In genomic region chr1:180156201-180156600, GRCh38 we compare ENCODE assay signal across 8 cellular contexts. TPM values are rescaled to one million over a fixed set of nuclear protein-coding genes. Genes with fewer than 3 reads are reported as not detected.
DNase-seq lines count a peak whose midpoint lies in the region; ATAC-seq, FAIRE-seq and TF ChIP-seq lines count a peak whose summit lies in the region.

No MANE protein-coding gene starts in this region.

- H3K79me2 ChIP-seq in HepG2 (ENCODE audit: insufficient read depth, low read length), result no peaks in the 10 kb centered on the region

- peak overlapping the region; percentile 59; the same call in 1 of the 2 replicates for H3K9ac ChIP-seq in HepG2 (ENCODE audit: insufficient read depth, low read depth, low read length)

- no TSS peak for BruUV-seq in HepG2 (replicated peaks; lab: Mats Ljungman, UMichigan)

- peaks cover 52% of the 10 kb centered on the region for H3K4me1 ChIP-seq in left ventricle myocardium inferior
- peaks cover 63% of the 10 kb centered on the region for H3K4me1 ChIP-seq in HepG2 (ENCODE audit: insufficient read depth, low read length)
- peaks cover 14% of the 10 kb centered on the region for H3K4me1 ChIP-seq in effector memory CD4-positive, alpha-beta T cell (ENCODE audit: control insufficient read depth, insufficient read depth, low read length, poor library complexity, severe bottlenecking)

- no peaks in the 10 kb centered on the region for H3K27me3 ChIP-seq in left ventricle myocardium inferior (ENCODE audit: low read depth)
- H3K27me3 ChIP-seq in HepG2 (ENCODE audit: control insufficient read depth in 1 of 2, insufficient read depth in 2 of 2, low read length in 2 of 2), result peaks cover 0 to 50% of the 10 kb centered on the region in 2 experiments; a peak in 4 of 5 replicates
- no peaks in the 10 kb centered on the region for H3K27me3 ChIP-seq in effector memory CD4-positive, alpha-beta T cell (replicated peaks; ENCODE audit: control insufficient read depth, insufficient read depth, low read length, poor library complexity, severe bottlenecking)

- TF ChIP-seq CTCF in left ventricle myocardium inferior (IDR thresholded peaks at IDR 0.05; ENCODE audit: borderline replicate concordance), result no peak
- no peak for TF ChIP-seq CTCF in HepG2 (CRISPR knock-in tag; IDR thresholded peaks at IDR 0.05)

- FAIRE-seq in HepG2 (lab: Jason Lieb, UNC), result no peak

- POLR2A ChIA-PET in HepG2 (lab: Yijun Ruan, JAX), result interaction anchor here (1.2 to 2.4 kb wide), 3 partner anchors 11 to 274 kb away, joined by 3 to 7 read pairs (median 4); partner anchors contain the start of gene TOR1AIP1

- no peaks in the 10 kb centered on the region; the same call in 1 of the 2 replicates for H4K20me1 ChIP-seq in HepG2 (ENCODE audit: insufficient read depth, low read length)

- peak overlapping the region; percentile 96 for H3K4me2 ChIP-seq in HepG2 (ENCODE audit: low read depth, low read length)

- CTCF ChIA-PET in HepG2 (lab: Yijun Ruan, JAX; ENCODE audit: low intra/inter-chr PET ratio, low total read pairs), result no interaction called here

- H3K4me3 Mint-ChIP-seq in activated naive CD8-positive, alpha-beta T cell, result peak overlapping the region; percentile 93

- no peak overlapping the region for H3K27ac Mint-ChIP-seq in activated naive CD8-positive, alpha-beta T cell

- H3K36me3 ChIP-seq in left ventricle myocardium inferior, result no peaks in the 10 kb centered on the region
- no peaks in the 10 kb centered on the region for H3K36me3 ChIP-seq in HepG2 (replicated peaks in 1 of 2; ENCODE audit: control insufficient read depth in 1 of 2, insufficient read depth in 2 of 2, low read length in 2 of 2)
- H3K36me3 ChIP-seq in effector memory CD4-positive, alpha-beta T cell (ENCODE audit: control insufficient read depth, insufficient read depth, low read length), result no peaks in the 10 kb centered on the region

- H3K4me3 ChIP-seq in left ventricle myocardium inferior (peak overlapping the region; percentile 100), HepG2 (replicated peaks in 1 of 3; ENCODE audit: insufficient read depth in 1 of 3, low read depth in 2 of 3, low read length in 3 of 3) (no peak overlapping the region; a peak in 2 of 6 replicates)
- no peak overlapping the region for H3K4me3 ChIP-seq in effector memory CD4-positive, alpha-beta T cell (ENCODE audit: insufficient read depth, low read depth, low read length, poor library complexity, severe bottlenecking)

- 89% methylated on average over 4 of the region's 4 CpGs for WGBS in HepG2 (ENCODE audit: low lambda C conversion rate)

- no peak for ATAC-seq in HepG2
- ATAC-seq in GM18517 (IDR thresholded peaks at IDR 0.05; ENCODE audit: unreplicated experiment), result no peak
- ATAC-seq in HG03354 (IDR thresholded peaks at IDR 0.05; ENCODE audit: poor library complexity, severe bottlenecking, unreplicated experiment), result no peak

- intact Hi-C loops in left ventricle myocardium inferior (cut with micrococcal nuclease) (no loop called here), cardiac septum (cut with DNase I) (loop anchor here (10.0 kb wide), 2 partner anchors 271 to 451 kb away; partner anchors contain the start of gene TOR1AIP1), HepG2 (cut with micrococcal nuclease; ENCODE audit: unreplicated experiment) (loop anchor here (10.0 kb wide), 1 partner anchor 201 kb away; the partner anchor contains the start of gene CEP350)

- no peak overlapping the region for H3K27ac ChIP-seq in left ventricle myocardium inferior (replicated peaks)
- H3K27ac ChIP-seq in HepG2 (ENCODE audit: extremely low read length, insufficient read depth, low read length), result no peak overlapping the region
- no peak overlapping the region for H3K27ac ChIP-seq in effector memory CD4-positive, alpha-beta T cell (ENCODE audit: insufficient read depth, low read length, poor library complexity, severe bottlenecking)

- no peaks in the 10 kb centered on the region for H3K36me3 Mint-ChIP-seq in activated naive CD8-positive, alpha-beta T cell

- no peaks in the 10 kb centered on the region for H3K9me3 Mint-ChIP-seq in activated naive CD8-positive, alpha-beta T cell (ENCODE audit: low read depth)

- no peak for TF ChIP-seq RAD21 in HepG2 (CRISPR knock-in tag; IDR thresholded peaks at IDR 0.05)

- H3K4me1 Mint-ChIP-seq in activated naive CD8-positive, alpha-beta T cell (ENCODE audit: low read depth), result peaks cover 37% of the 10 kb centered on the region

- TF ChIP-seq POLR2A in HepG2 (IDR thresholded peaks at IDR 0.05; ENCODE audit: insufficient read depth in 1 of 2, low read depth in 2 of 2, low read length in 2 of 2), result no peak

- H3K9me3 ChIP-seq in left ventricle myocardium inferior (replicated peaks) (no peaks in the 10 kb centered on the region), HepG2 (ENCODE audit: low read length) (no peaks in the 10 kb centered on the region)
- no peaks in the 10 kb centered on the region for H3K9me3 ChIP-seq in effector memory CD4-positive, alpha-beta T cell (ENCODE audit: control insufficient read depth, low read length)

- H3K27me3 Mint-ChIP-seq in activated naive CD8-positive, alpha-beta T cell, result no peaks in the 10 kb centered on the region

- TF ChIP-seq EP300 in HepG2 (IDR thresholded peaks at IDR 0.05; ENCODE audit: low read depth in 2 of 2, low read length in 2 of 2) (no peak), HepG2 (CRISPR knock-in tag; IDR thresholded peaks at IDR 0.05; ENCODE audit: borderline replicate concordance) (no peak)

- no peak overlapping the region for H2AFZ ChIP-seq in HepG2 (ENCODE audit: low read length)

- in situ Hi-C loops in HepG2 (cut with HindIII; ENCODE audit: extremely low pct_ligation_motif_present, low pct_unique_long_range_greater_than_20kb), result no loop called here

- no peak for DNase-seq in left ventricle myocardium inferior
- no peak for DNase-seq in cardiac septum (ENCODE audit: low spot score)
- no peak for DNase-seq in HepG2 (ENCODE audit: low spot score)
- peak; percentile 22 for DNase-seq in ureter (ENCODE audit: low spot score)
- DNase-seq in effector memory CD4-positive, alpha-beta T cell, result no peak

TF ChIP-seq in HepG2, 621 proteins besides CTCF, POLR2A, EP300 and RAD21:
- no peak for TF ChIP-seq SMARCC2 (IDR thresholded peaks at IDR 0.05)
- TF ChIP-seq FOXJ3 (CRISPR knock-in tag; IDR thresholded peaks at IDR 0.05; ENCODE audit: borderline replicate concordance), result no peak
- no peak for TF ChIP-seq HIC2 (CRISPR knock-in tag; IDR thresholded peaks at IDR 0.05; ENCODE audit: low read depth)
- no peak for TF ChIP-seq ZNF253 (CRISPR knock-in tag; IDR thresholded peaks at IDR 0.05; ENCODE audit: borderline replicate concordance)
- TF ChIP-seq ISL2 (CRISPR knock-in tag; IDR thresholded peaks at IDR 0.05), result no peak

RNA-seq across cellular contexts. Expression of gene QSOX1, which starts 1.5 kb away (rescaled TPM):
- total RNA-seq in left ventricle myocardium inferior (102 TPM), cardiac septum (106 TPM), HepG2 (2016; rRNA removed; fragmentation: Illumina TruSeq; extraction: Trizol) (2.6 and 6.8 TPM in 2 replicates), ureter (285 TPM)
- 0.18 and 0.20 TPM in 2 replicates for total RNA-seq in HepG2 (2016; cell fraction: cytosol; rRNA removed; fragmentation: Illumina TruSeq; extraction: Trizol; ENCODE audit: low read depth)
- 2.0 and 6.7 TPM in 2 replicates for total RNA-seq in HepG2 (2016; cell fraction: insoluble cytoplasmic fraction; rRNA removed; fragmentation: Illumina TruSeq; extraction: Trizol)
- 1.3 and 1.4 TPM in 2 replicates for total RNA-seq in HepG2 (2016; cell fraction: membrane; rRNA removed; fragmentation: Illumina TruSeq; extraction: Trizol)
- total RNA-seq in HepG2 (2016; cell fraction: nucleus; rRNA removed; fragmentation: Illumina TruSeq; extraction: Trizol), result 7.0 and 10.0 TPM in 2 replicates
- polyA plus RNA-seq in HepG2 (2011; rRNA removed), result 40.2 and 70.2 TPM in 2 replicates
- polyA plus RNA-seq in HepG2 (2011; cell fraction: cytosol; rRNA removed), result 44.6 and 54.0 TPM in 2 replicates
- 71.3 and 95.1 TPM in 2 replicates for polyA plus RNA-seq in HepG2 (2011; cell fraction: nucleus; rRNA removed)
- polyA plus RNA-seq in HepG2 (2012), result 58.7 and 90.3 TPM in 2 replicates
- polyA plus RNA-seq in HepG2 (2016; cell fraction: cytosol; fragmentation: Illumina TruSeq; extraction: Trizol; ENCODE audit: low read depth), result 0.42 and 0.75 TPM in 2 replicates
- polyA plus RNA-seq in HepG2 (2016; cell fraction: insoluble cytoplasmic fraction; fragmentation: Illumina TruSeq; extraction: Trizol; ENCODE audit: low read depth), result 2.1 and 3.2 TPM in 2 replicates
- polyA plus RNA-seq in HepG2 (2016; cell fraction: membrane; fragmentation: Illumina TruSeq; extraction: Trizol; ENCODE audit: low read depth), result 0.87 and 1.2 TPM in 2 replicates
- 16.2 and 17.3 TPM in 2 replicates for polyA plus RNA-seq in HepG2 (2016; cell fraction: nucleus; fragmentation: Illumina TruSeq; extraction: Trizol; ENCODE audit: insufficient read depth, low read depth)
- 13.5 and 31.5 TPM in 2 replicates for polyA minus RNA-seq in HepG2 (2011; rRNA and poly(A)+ RNA removed; ENCODE audit: low replicate concordance)
- 14.6 and 31.0 TPM in 2 replicates for polyA minus RNA-seq in HepG2 (2011; cell fraction: cytosol; rRNA and poly(A)+ RNA removed)
- 11.6 and 13.1 TPM in 2 replicates for polyA minus RNA-seq in HepG2 (2011; cell fraction: nucleus; rRNA and poly(A)+ RNA removed)
